ENCODE assay signal across 25 cellular contexts in the genomic region with DNA sequence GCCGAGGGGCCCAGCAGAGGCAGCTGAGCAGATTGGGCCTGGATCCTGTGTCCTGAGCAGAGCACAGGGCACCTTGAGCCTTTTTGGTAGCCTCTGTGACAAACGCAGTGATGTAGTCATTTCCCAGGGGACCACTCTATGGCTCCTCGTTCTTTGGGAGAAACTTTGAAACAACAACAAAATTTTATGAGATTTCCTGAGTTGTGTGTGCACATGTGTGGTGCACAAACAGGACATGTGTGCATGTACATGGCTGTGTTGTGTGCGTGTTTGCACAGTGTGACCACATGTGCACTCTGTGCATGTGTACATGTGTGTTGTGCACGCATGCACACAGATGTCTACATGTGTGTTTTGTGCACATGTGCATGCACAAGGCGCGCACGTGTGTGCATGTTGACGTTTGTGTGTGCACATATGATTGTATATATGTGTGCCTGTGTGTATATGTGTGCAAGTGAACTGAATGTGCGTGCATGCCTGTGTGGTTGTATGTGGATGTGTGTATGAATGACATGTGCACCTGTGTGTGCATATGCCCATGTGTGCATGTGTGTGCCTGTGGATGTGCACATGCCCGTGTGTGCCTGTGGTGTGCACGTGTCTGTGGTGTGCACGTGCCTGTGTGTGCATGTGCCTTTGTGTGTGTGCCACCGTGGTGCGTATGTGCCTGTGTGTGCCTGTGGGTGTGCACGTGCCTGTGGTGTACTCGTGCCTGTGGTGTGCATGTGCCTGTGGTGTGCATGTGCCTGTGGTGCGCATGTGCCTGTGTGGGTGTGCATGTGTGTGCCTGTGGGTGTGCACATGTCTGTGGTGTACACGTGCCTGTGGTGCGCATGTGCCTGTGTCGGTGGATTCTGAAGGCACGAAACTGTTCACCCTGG.
DNase-seq lines count a peak whose midpoint lies in the region; ATAC-seq, FAIRE-seq and TF ChIP-seq lines count a peak whose summit lies in the region.
"Had no signal": no experiment of that assay in that cellular context is flagged by ENCODE, and none has a peak within 500 bp of the region (broad histone marks: within the 10 kb centered on the region; RNA-seq: fewer than 3 reads in every experiment).

No MANE protein-coding gene starts in this region.

- no peak overlapping the region for H3K4me3 ChIP-seq in endothelial cell of umbilical vein (replicated peaks in 1 of 3; ENCODE audit: insufficient read depth in 1 of 3, low read depth in 1 of 3, low read length in 3 of 3)
- H3K4me3 ChIP-seq: ascending aorta, hepatocyte, prostate gland, skin epidermis had no signal

- DNase-seq in D341Med (ENCODE audit: low spot score) (peak; percentile 16), endothelial cell of umbilical vein (ENCODE audit: low read depth, low spot score) (no peak), neural crest cell (ENCODE audit: low read depth, low spot score) (no peak), T-cell (no peak)
- DNase-seq in activated CD4-positive, alpha-beta memory T cell treated with anti-CD3 and anti-CD28 coated beads for 36 hours: peak; percentile 6
- DNase-seq: ACHN; activated CD4-positive, alpha-beta T cell treated with anti-CD3 and anti-CD28 coated beads for 4 hours; activated naive CD4-positive, alpha-beta T cell treated with anti-CD3 and anti-CD28 coated beads for 36 hours; NCI-H2029 treated with DMSO at 0.1 percent for 48 hours; NCI-H446 treated with DMSO at 0.1 percent for 48 hours; stimulated activated CD4-positive, alpha-beta T cell treated with anti-CD3 and anti-CD28 coated beads, Interleukin-4, amount 100 ng/mL, for 4 hours; T1000 had no signal

- H4K20me1 ChIP-seq in endothelial cell of umbilical vein (replicated peaks; ENCODE audit: control insufficient read depth, extremely low read depth, insufficient read depth, low read length): no peaks in the 10 kb centered on the region

- POLR2A ChIA-PET in activated CD4-positive, alpha-beta memory T cell treated with anti-CD3 and anti-CD28 coated beads for 36 hours (lab: Charles Lee): no interaction called here
- POLR2A ChIA-PET in endothelial cell of umbilical vein (lab: Charles Lee) (no interaction called here), T-cell (lab: Charles Lee) (no interaction called here)

- TF ChIP-seq POLR2A in endothelial cell of umbilical vein (IDR thresholded peaks at IDR 0.05; ENCODE audit: low read depth, low read length): no peak

- H3K9me1 ChIP-seq in endothelial cell of umbilical vein (replicated peaks; ENCODE audit: control insufficient read depth, extremely low read depth, insufficient read depth, low read length): no peaks in the 10 kb centered on the region

- no peak for ATAC-seq in HG03159 (IDR thresholded peaks at IDR 0.05; ENCODE audit: unreplicated experiment)
- ATAC-seq in T-cell (replicated peaks in 1 of 4): no peak
- ATAC-seq in HG03432 (IDR thresholded peaks at IDR 0.05; ENCODE audit: unreplicated experiment): no peak
- no peak for ATAC-seq in HG03442 (IDR thresholded peaks at IDR 0.05; ENCODE audit: unreplicated experiment)
- ATAC-seq: naive thymus-derived CD4-positive, alpha-beta T cell had no signal

- TF ChIP-seq CTCF in endothelial cell of umbilical vein (IDR thresholded peaks at IDR 0.05; ENCODE audit: extremely low read depth in 1 of 2, insufficient read depth in 1 of 2, low read depth in 1 of 2, low read length in 2 of 2): no peak
- TF ChIP-seq CTCF in neural crest cell (conservative IDR thresholded peaks at IDR 0.05): no peak

- no peaks in the 10 kb centered on the region for H3K36me3 Mint-ChIP-seq in activated CD4-positive, alpha-beta memory T cell treated with anti-CD3 and anti-CD28 coated beads for 36 hours
- H3K36me3 Mint-ChIP-seq in neural crest cell (ENCODE audit: low read depth): no peaks in the 10 kb centered on the region
- H3K36me3 Mint-ChIP-seq in T-cell: no peaks in the 10 kb centered on the region
- H3K36me3 Mint-ChIP-seq: CD14-positive monocyte; naive thymus-derived CD4-positive, alpha-beta T cell had no signal

- H3K27ac ChIP-seq in endothelial cell of umbilical vein (ENCODE audit: insufficient read depth, low read depth, low read length): no peak overlapping the region
- H3K27ac ChIP-seq: ascending aorta, hepatocyte, prostate gland, skin epidermis had no signal

- H3K36me3 ChIP-seq in endothelial cell of umbilical vein (ENCODE audit: control insufficient read depth in 2 of 2, extremely low read depth in 1 of 2, insufficient read depth in 2 of 2, low read length in 2 of 2): no peaks in the 10 kb centered on the region
- H3K36me3 ChIP-seq: ascending aorta, prostate gland had no signal

- no peak overlapping the region for H3K4me2 ChIP-seq in endothelial cell of umbilical vein (ENCODE audit: insufficient read depth, low read length)
- H3K4me2 ChIP-seq: hepatocyte had no signal

- no peak overlapping the region for H3K9ac ChIP-seq in endothelial cell of umbilical vein (replicated peaks; ENCODE audit: extremely low read depth, insufficient read depth, low read length)

- H3K79me2 ChIP-seq in endothelial cell of umbilical vein (ENCODE audit: control insufficient read depth, insufficient read depth, low read length): no peaks in the 10 kb centered on the region
- H3K79me2 ChIP-seq: hepatocyte had no signal

- H3K9me3 Mint-ChIP-seq in activated CD4-positive, alpha-beta memory T cell treated with anti-CD3 and anti-CD28 coated beads for 36 hours: no peaks in the 10 kb centered on the region
- H3K9me3 Mint-ChIP-seq in neural crest cell (peaks cover 8% of the 10 kb centered on the region), T-cell (no peaks in the 10 kb centered on the region)
- H3K9me3 Mint-ChIP-seq: activated naive CD4-positive, alpha-beta T cell treated with anti-CD3 and anti-CD28 coated beads for 36 hours had no signal

- dilution Hi-C loops in endothelial cell of umbilical vein (cut with MboI; ENCODE audit: extremely low pct_ligation_motif_present, low sequenced_read_pairs): no loop called here

- CTCF ChIA-PET in activated CD4-positive, alpha-beta memory T cell treated with anti-CD3 and anti-CD28 coated beads for 36 hours (lab: Charles Lee): no interaction called here
- CTCF ChIA-PET in endothelial cell of umbilical vein (lab: Charles Lee) (no interaction called here), T-cell (lab: Charles Lee) (no interaction called here)

- no peak overlapping the region for H2AFZ ChIP-seq in endothelial cell of umbilical vein (ENCODE audit: low read depth, low read length)
- H2AFZ ChIP-seq: hepatocyte had no signal

- no peaks in the 10 kb centered on the region for H3K27me3 ChIP-seq in endothelial cell of umbilical vein (ENCODE audit: control insufficient read depth in 2 of 2, insufficient read depth in 2 of 2, low read length in 2 of 2)
- H3K27me3 ChIP-seq: ascending aorta, hepatocyte had no signal

- intact Hi-C loops in activated CD4-positive, alpha-beta memory T cell treated with anti-CD3 and anti-CD28 coated beads for 36 hours (cut with micrococcal nuclease): no loop called here
- intact Hi-C loops in endothelial cell of umbilical vein (cut with micrococcal nuclease): no loop called here

- H3K4me3 Mint-ChIP-seq in activated CD4-positive, alpha-beta memory T cell treated with anti-CD3 and anti-CD28 coated beads for 36 hours: no peak overlapping the region
- H3K4me3 Mint-ChIP-seq in neural crest cell: no peak overlapping the region
- H3K4me3 Mint-ChIP-seq in T-cell: no peak overlapping the region
- H3K4me3 Mint-ChIP-seq: activated naive CD4-positive, alpha-beta T cell treated with anti-CD3 and anti-CD28 coated beads for 36 hours; CD14-positive monocyte; naive thymus-derived CD4-positive, alpha-beta T cell had no signal

- H3K4me1 ChIP-seq in endothelial cell of umbilical vein (ENCODE audit: control insufficient read depth, extremely low read depth, insufficient read depth, low read length): no peaks in the 10 kb centered on the region
- H3K4me1 ChIP-seq: ascending aorta, prostate gland had no signal

- FAIRE-seq in endothelial cell of umbilical vein (lab: Jason Lieb, UNC): no peak
- FAIRE-seq: colon, G401.6, islet of Langerhans, RCC 7860 had no signal

- no peak overlapping the region for H3K27ac Mint-ChIP-seq in activated CD4-positive, alpha-beta memory T cell treated with anti-CD3 and anti-CD28 coated beads for 36 hours
- H3K27ac Mint-ChIP-seq in neural crest cell (ENCODE audit: unreplicated experiment) (peak overlapping the region; percentile 78), T-cell (no peak overlapping the region)
- H3K27ac Mint-ChIP-seq: activated naive CD4-positive, alpha-beta T cell treated with anti-CD3 and anti-CD28 coated beads for 36 hours had no signal

- no peaks in the 10 kb centered on the region for H3K4me1 Mint-ChIP-seq in activated CD4-positive, alpha-beta memory T cell treated with anti-CD3 and anti-CD28 coated beads for 36 hours (ENCODE audit: low read depth)
- H3K4me1 Mint-ChIP-seq in neural crest cell (peaks cover 4% of the 10 kb centered on the region), T-cell (no peaks in the 10 kb centered on the region)
- H3K4me1 Mint-ChIP-seq: naive thymus-derived CD4-positive, alpha-beta T cell had no signal

- no TSS peak for BruUV-seq in endothelial cell of umbilical vein (replicated peaks; lab: Mats Ljungman, UMichigan)

- no peaks in the 10 kb centered on the region for H3K27me3 Mint-ChIP-seq in activated CD4-positive, alpha-beta memory T cell treated with anti-CD3 and anti-CD28 coated beads for 36 hours
- H3K27me3 Mint-ChIP-seq in neural crest cell (ENCODE audit: low read depth) (no peaks in the 10 kb centered on the region), T-cell (no peaks in the 10 kb centered on the region)
- H3K27me3 Mint-ChIP-seq: naive thymus-derived CD4-positive, alpha-beta T cell had no signal

- H3K9me3 ChIP-seq in endothelial cell of umbilical vein (replicated peaks; ENCODE audit: control insufficient read depth, insufficient read depth, low read length): peaks cover 4% of the 10 kb centered on the region
- H3K9me3 ChIP-seq: ascending aorta, prostate gland had no signal

TF ChIP-seq in endothelial cell of umbilical vein, 7 proteins besides CTCF, POLR2A, EP300 and RAD21:
- TF ChIP-seq, protein P1, sequence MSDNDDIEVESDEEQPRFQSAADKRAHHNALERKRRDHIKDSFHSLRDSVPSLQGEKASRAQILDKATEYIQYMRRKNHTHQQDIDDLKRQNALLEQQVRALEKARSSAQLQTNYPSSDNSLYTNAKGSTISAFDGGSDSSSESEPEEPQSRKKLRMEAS (IDR thresholded peaks at IDR 0.05; ENCODE audit: insufficient read depth, insufficient read length): peak; percentile 12
- TF ChIP-seq FOS (IDR thresholded peaks at IDR 0.05; ENCODE audit: borderline replicate concordance, insufficient read depth, low read length): no peak

Comparison
In these comparisons a context has a peak if more than half of its experiments do, and no peak if none do; other contexts are left out.
1. DNase-seq: peak in D341Med (single experiment) and activated CD4-positive, alpha-beta memory T cell treated with anti-CD3 and anti-CD28 coated beads for 36 hours (single experiment); none in endothelial cell of umbilical vein (single experiment), neural crest cell (single experiment) and T-cell (0 of 34).